Comparison of ENCODE assay signal across 8 cellular contexts in the genomic region with DNA sequence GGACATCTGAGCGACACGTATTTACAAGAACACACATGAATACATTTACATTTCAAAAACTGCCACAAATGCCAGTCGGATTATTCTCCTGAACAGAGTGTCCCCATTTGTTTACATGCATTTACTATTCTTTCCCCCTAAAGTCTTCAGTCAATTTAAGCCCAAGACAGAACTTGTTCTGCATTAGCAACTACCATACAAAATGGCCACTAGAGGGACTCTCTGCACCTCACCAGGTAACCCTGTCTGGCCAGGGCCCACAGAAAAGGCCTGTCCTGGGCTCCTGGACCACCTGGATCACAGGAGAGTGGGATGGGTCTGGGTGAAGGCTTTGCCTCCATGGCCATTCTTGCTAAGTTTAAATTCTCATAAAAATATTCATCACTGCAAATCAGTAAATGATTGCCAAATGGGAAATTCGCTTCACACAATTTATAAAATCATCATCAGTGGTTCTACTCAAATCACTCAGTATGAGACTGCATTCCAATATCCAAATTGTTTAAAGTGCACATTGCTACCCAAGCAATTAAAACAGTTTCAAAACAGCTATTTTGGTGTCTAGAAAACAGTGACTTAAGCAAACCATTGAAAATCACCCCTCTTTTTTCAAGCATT. TPM values are rescaled to one million over a fixed set of nuclear protein-coding genes. Genes with fewer than 3 reads are reported as not detected.
DNase-seq lines count a peak whose midpoint lies in the region; ATAC-seq, FAIRE-seq and TF ChIP-seq lines count a peak whose summit lies in the region.
"Had no signal": no experiment of that assay in that cellular context is flagged by ENCODE, and none has a peak within 500 bp of the region (broad histone marks: within the 10 kb centered on the region; RNA-seq: fewer than 3 reads in every experiment).

No MANE protein-coding gene starts in this region.

- H3K79me1 ChIP-seq in H9 (ENCODE audit: insufficient read depth, low read depth, low read length, poor library complexity, severe bottlenecking): no peaks in the 10 kb centered on the region

- H3K4me3 Mint-ChIP-seq in H9: no peak overlapping the region
- H3K4me3 Mint-ChIP-seq: activated B cell treated with CpG ODN at 0.5 μM for 24 hours had no signal

- H3K9ac ChIP-seq in H9 (ENCODE audit: extremely low read depth, insufficient read length, low read length): no peak overlapping the region
- no peak overlapping the region for H3K9ac ChIP-seq in OCI-LY1 (ENCODE audit: low read length)

- H3F3A ChIP-seq in OCI-LY1 (ENCODE audit: insufficient read depth, low read length): no peaks in the 10 kb centered on the region

- ATAC-seq in GM21528 (IDR thresholded peaks at IDR 0.05; ENCODE audit: low FRiP score, unreplicated experiment): no peak

- no peak overlapping the region for H3K4me3 ChIP-seq in OCI-LY1 (ENCODE audit: low read depth, low read length, poor library complexity, severe bottlenecking)
- H3K4me3 ChIP-seq in coronary artery: no peak overlapping the region

- H3K27ac ChIP-seq in H9 (ENCODE audit: insufficient read length, low read depth, low read length) (no peak overlapping the region), OCI-LY1 (ENCODE audit: low read depth, low read length, poor library complexity, severe bottlenecking) (peak overlapping the region; percentile 84), coronary artery (no peak overlapping the region)

- no peak overlapping the region for H2BK20ac ChIP-seq in H9 (ENCODE audit: low read depth, low read length, poor library complexity, severe bottlenecking)

- no peak overlapping the region for H3K18ac ChIP-seq in H9 (ENCODE audit: insufficient read length, low read depth, low read length)

- H3K4me1 ChIP-seq in H9 (ENCODE audit: insufficient read depth, low read length) (no peaks in the 10 kb centered on the region), OCI-LY1 (ENCODE audit: insufficient read depth, low read length, severe bottlenecking) (peaks cover 32% of the 10 kb centered on the region)

- no peak for FAIRE-seq in D721Med (lab: Jason Lieb, UNC)

- TF ChIP-seq CTCF in D721Med (IDR thresholded peaks at IDR 0.05; ENCODE audit: insufficient read depth, missing control alignments) (peak; percentile 70), H9 (conservative IDR thresholded peaks at IDR 0.05) (peak; percentile 89), OCI-LY1 (IDR thresholded peaks at IDR 0.05; ENCODE audit: low read length) (peak; percentile 89), coronary artery (IDR thresholded peaks at IDR 0.05) (peak; percentile 30)

- H3K27ac Mint-ChIP-seq in H9: no peak overlapping the region; a peak in 1 of 7 replicates
- H3K27ac Mint-ChIP-seq: activated B cell treated with CpG ODN at 0.5 μM for 24 hours had no signal

- H4K20me1 ChIP-seq in H9 (ENCODE audit: control insufficient read depth, insufficient read depth, insufficient read length) (no peaks in the 10 kb centered on the region), OCI-LY1 (ENCODE audit: insufficient read depth, low read length) (no peaks in the 10 kb centered on the region)

- peaks cover 9% of the 10 kb centered on the region; the same call in 1 of the 2 replicates for H3K36me3 ChIP-seq in OCI-LY1 (ENCODE audit: insufficient read depth, low read length)

- no peak overlapping the region for H2BK15ac ChIP-seq in H9 (ENCODE audit: low read depth, low read length)

- H3T11ph ChIP-seq in H9 (ENCODE audit: low read length): no peak overlapping the region

- DNase-seq in D721Med (ENCODE audit: insufficient read length, low spot score): no peak
- peak; percentile 71 for DNase-seq in H9
- no peak for DNase-seq in coronary artery (ENCODE audit: low spot score)
- DNase-seq in midbrain (lab: John Stamatoyannopoulos, UW): peak; percentile 45
- DNase-seq in T-helper 9 cell: no peak
- DNase-seq: activated B cell treated with CpG ODN at 0.5 μM for 24 hours had no signal

- no peak overlapping the region for H4K91ac ChIP-seq in H9 (ENCODE audit: insufficient read length, low read depth, low read length)

- no peaks in the 10 kb centered on the region for H3K9me3 Mint-ChIP-seq in H9
- H3K9me3 Mint-ChIP-seq: activated B cell treated with CpG ODN at 0.5 μM for 24 hours had no signal

- no CpG with 5 or more reads among the region's 4 CpGs for WGBS in H9 (ENCODE audit: extremely low coverage, insufficient read length, low lambda C conversion rate)

- H3K27me3 Mint-ChIP-seq in H9 (ENCODE audit: low read depth): no peaks in the 10 kb centered on the region
- H3K27me3 Mint-ChIP-seq: activated B cell treated with CpG ODN at 0.5 μM for 24 hours had no signal

- H3K79me2 ChIP-seq in H9 (ENCODE audit: insufficient read depth, low read length) (no peaks in the 10 kb centered on the region), OCI-LY1 (ENCODE audit: insufficient read depth, low read length) (no peaks in the 10 kb centered on the region)

- H4K8ac ChIP-seq in H9 (replicated peaks; ENCODE audit: insufficient read length, low read depth, low read length): no peak overlapping the region

- H2BK5ac ChIP-seq in H9 (ENCODE audit: insufficient read length, low read length): no peak overlapping the region

- H3K4me2 ChIP-seq in H9 (ENCODE audit: insufficient read depth, insufficient read length, low read length) (no peak overlapping the region), OCI-LY1 (ENCODE audit: low read length) (no peak overlapping the region)

- H3K36me3 Mint-ChIP-seq in H9 (ENCODE audit: insufficient read depth in 1 of 3, low read depth in 3 of 3): peaks cover 2 to 22% (median 5%) of the 10 kb centered on the region in 3 experiments; a peak in 6 of 7 replicates

- no peak overlapping the region for H4K5ac ChIP-seq in H9 (ENCODE audit: insufficient read length, low read depth, low read length)

- no peaks in the 10 kb centered on the region for H3K23me2 ChIP-seq in H9 (ENCODE audit: insufficient read length, low read depth, low read length, poor library complexity, severe bottlenecking)

- H2AFZ ChIP-seq in H9 (ENCODE audit: low read length) (no peak overlapping the region), OCI-LY1 (ENCODE audit: low read length) (no peak overlapping the region)

- no peak overlapping the region for H3K4ac ChIP-seq in H9 (ENCODE audit: low read depth, low read length)

- H3K27me3 ChIP-seq in H9 (ENCODE audit: insufficient read depth, low read length): no peaks in the 10 kb centered on the region
- H3K27me3 ChIP-seq in OCI-LY1 (ENCODE audit: insufficient read depth, low read length): no peaks in the 10 kb centered on the region

- no peak overlapping the region for H3K14ac ChIP-seq in H9 (ENCODE audit: insufficient read depth, low read length)

- no peaks in the 10 kb centered on the region for H3K9me2 ChIP-seq in OCI-LY1 (ENCODE audit: low read depth, low read length)

- no peak overlapping the region for H2BK12ac ChIP-seq in H9 (ENCODE audit: insufficient read length, low read depth, low read length)

- H2BK120ac ChIP-seq in H9 (ENCODE audit: low read depth, low read length, poor library complexity, severe bottlenecking): no peak overlapping the region

- no peak overlapping the region for H2AK5ac ChIP-seq in H9 (ENCODE audit: insufficient read length, low read length)

- H3K23ac ChIP-seq in H9 (ENCODE audit: insufficient read length, low read depth, low read length): no peak overlapping the region

- H3K56ac ChIP-seq in H9 (ENCODE audit: insufficient read length, low read depth, low read length): no peak overlapping the region

- H3K4me1 Mint-ChIP-seq in H9: peaks cover 4 to 6% of the 10 kb centered on the region in 2 experiments
- H3K4me1 Mint-ChIP-seq: activated B cell treated with CpG ODN at 0.5 μM for 24 hours had no signal

- H3K9me3 ChIP-seq in H9 (ENCODE audit: control insufficient read depth, low read depth, low read length) (no peaks in the 10 kb centered on the region), OCI-LY1 (ENCODE audit: low read length) (no peaks in the 10 kb centered on the region)

RNA-seq across cellular contexts. Expression of a gene that starts 12.5 kb away (rescaled TPM):
- not detected in 2 replicates for total RNA-seq in H9 (2021)
- total RNA-seq: activated B cell treated with CpG ODN at 0.5 μM for 24 hours had no signal

RNA-seq across cellular contexts. Expression of a gene that starts 23.8 kb away (rescaled TPM):
- not detected in 2 replicates for total RNA-seq in H9 (2021)
- total RNA-seq: activated B cell treated with CpG ODN at 0.5 μM for 24 hours had no signal

Comparison
In these comparisons a context has a peak if more than half of its experiments do, and no peak if none do; other contexts are left out.
1. DNase-seq: peak in H9 (single experiment) and midbrain (single experiment); none in D721Med (single experiment), coronary artery (single experiment) and T-helper 9 cell (single experiment).
2. CTCF ChIP-seq: peak in every context shown above with its lines; median percentile 89 in H9; 89 in OCI-LY1; 70 in D721Med; 30 in coronary artery.